Comparison of ENCODE assay signal across 1 cellular context in the genomic region with DNA sequence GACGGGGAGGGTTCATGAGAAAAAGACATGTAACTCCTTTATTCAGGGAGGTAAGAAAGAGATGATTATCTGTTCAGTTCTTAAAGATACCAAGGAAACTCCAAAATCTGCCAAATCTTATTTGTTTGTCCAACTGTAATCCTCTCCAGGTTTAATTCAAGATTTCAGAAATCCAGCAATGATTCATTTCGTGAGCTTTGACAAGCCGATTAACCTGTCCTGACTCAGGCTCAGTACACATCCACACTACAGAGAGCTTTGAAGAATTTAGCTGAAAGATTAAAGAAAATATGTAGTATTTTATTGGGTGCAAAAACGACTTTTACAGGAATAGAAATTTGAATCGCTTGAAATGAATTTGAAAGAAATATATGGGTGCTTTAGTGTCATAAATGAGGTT.
TF ChIP-seq lines count a peak whose summit lies in the region.

No MANE protein-coding gene starts in this region.

TF ChIP-seq in GM23338, 12 proteins besides CTCF, POLR2A, EP300 and RAD21 (continued from another document):
- TF ChIP-seq, protein P1, sequence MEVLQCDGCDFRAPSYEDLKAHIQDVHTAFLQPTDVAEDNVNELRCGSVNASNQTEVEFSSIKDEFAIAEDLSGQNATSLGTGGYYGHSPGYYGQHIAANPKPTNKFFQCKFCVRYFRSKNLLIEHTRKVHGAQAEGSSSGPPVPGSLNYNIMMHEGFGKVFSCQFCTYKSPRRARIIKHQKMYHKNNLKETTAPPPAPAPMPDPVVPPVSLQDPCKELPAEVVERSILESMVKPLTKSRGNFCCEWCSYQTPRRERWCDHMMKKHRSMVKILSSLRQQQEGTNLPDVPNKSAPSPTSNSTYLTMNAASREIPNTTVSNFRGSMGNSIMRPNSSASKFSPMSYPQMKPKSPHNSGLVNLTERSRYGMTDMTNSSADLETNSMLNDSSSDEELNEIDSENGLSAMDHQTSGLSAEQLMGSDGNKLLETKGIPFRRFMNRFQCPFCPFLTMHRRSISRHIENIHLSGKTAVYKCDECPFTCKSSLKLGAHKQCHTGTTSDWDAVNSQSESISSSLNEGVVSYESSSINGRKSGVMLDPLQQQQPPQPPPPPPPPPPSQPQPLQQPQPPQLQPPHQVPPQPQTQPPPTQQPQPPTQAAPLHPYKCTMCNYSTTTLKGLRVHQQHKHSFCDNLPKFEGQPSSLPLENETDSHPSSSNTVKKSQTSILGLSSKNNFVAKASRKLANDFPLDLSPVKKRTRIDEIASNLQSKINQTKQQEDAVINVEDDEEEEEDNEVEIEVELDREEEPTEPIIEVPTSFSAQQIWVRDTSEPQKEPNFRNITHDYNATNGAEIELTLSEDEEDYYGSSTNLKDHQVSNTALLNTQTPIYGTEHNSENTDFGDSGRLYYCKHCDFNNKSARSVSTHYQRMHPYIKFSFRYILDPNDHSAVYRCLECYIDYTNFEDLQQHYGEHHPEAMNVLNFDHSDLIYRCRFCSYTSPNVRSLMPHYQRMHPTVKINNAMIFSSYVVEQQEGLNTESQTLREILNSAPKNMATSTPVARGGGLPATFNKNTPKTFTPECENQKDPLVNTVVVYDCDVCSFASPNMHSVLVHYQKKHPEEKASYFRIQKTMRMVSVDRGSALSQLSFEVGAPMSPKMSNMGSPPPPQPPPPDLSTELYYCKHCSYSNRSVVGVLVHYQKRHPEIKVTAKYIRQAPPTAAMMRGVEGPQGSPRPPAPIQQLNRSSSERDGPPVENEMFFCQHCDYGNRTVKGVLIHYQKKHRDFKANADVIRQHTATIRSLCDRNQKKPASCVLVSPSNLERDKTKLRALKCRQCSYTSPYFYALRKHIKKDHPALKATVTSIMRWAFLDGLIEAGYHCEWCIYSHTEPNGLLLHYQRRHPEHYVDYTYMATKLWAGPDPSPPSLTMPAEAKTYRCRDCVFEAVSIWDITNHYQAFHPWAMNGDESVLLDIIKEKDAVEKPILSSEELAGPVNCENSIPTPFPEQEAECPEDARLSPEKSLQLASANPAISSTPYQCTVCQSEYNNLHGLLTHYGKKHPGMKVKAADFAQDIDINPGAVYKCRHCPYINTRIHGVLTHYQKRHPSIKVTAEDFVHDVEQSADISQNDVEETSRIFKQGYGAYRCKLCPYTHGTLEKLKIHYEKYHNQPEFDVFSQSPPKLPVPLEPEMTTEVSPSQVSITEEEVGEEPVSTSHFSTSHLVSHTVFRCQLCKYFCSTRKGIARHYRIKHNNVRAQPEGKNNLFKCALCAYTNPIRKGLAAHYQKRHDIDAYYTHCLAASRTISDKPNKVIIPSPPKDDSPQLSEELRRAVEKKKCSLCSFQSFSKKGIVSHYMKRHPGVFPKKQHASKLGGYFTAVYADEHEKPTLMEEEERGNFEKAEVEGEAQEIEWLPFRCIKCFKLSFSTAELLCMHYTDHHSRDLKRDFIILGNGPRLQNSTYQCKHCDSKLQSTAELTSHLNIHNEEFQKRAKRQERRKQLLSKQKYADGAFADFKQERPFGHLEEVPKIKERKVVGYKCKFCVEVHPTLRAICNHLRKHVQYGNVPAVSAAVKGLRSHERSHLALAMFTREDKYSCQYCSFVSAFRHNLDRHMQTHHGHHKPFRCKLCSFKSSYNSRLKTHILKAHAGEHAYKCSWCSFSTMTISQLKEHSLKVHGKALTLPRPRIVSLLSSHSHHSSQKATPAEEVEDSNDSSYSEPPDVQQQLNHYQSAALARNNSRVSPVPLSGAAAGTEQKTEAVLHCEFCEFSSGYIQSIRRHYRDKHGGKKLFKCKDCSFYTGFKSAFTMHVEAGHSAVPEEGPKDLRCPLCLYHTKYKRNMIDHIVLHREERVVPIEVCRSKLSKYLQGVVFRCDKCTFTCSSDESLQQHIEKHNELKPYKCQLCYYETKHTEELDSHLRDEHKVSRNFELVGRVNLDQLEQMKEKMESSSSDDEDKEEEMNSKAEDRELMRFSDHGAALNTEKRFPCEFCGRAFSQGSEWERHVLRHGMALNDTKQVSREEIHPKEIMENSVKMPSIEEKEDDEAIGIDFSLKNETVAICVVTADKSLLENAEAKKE (CRISPR knock-in tag; IDR thresholded peaks at IDR 0.05), result no peak
- no peak for TF ChIP-seq ZNF331 (CRISPR knock-in tag; IDR thresholded peaks at IDR 0.05; ENCODE audit: low read depth)
- TF ChIP-seq ZNF114 (CRISPR knock-in tag; IDR thresholded peaks at IDR 0.05), result no peak
- no peak for TF ChIP-seq POLR2AphosphoS5 (IDR thresholded peaks at IDR 0.05; ENCODE audit: low read depth)
- no peak for TF ChIP-seq CREB1 (CRISPR knock-in tag; IDR thresholded peaks at IDR 0.05; ENCODE audit: low read depth)
- TF ChIP-seq NANOG (IDR thresholded peaks at IDR 0.05; ENCODE audit: borderline replicate concordance), result no peak
